ENCODE assay signal across 8 cellular contexts in the genomic region with DNA sequence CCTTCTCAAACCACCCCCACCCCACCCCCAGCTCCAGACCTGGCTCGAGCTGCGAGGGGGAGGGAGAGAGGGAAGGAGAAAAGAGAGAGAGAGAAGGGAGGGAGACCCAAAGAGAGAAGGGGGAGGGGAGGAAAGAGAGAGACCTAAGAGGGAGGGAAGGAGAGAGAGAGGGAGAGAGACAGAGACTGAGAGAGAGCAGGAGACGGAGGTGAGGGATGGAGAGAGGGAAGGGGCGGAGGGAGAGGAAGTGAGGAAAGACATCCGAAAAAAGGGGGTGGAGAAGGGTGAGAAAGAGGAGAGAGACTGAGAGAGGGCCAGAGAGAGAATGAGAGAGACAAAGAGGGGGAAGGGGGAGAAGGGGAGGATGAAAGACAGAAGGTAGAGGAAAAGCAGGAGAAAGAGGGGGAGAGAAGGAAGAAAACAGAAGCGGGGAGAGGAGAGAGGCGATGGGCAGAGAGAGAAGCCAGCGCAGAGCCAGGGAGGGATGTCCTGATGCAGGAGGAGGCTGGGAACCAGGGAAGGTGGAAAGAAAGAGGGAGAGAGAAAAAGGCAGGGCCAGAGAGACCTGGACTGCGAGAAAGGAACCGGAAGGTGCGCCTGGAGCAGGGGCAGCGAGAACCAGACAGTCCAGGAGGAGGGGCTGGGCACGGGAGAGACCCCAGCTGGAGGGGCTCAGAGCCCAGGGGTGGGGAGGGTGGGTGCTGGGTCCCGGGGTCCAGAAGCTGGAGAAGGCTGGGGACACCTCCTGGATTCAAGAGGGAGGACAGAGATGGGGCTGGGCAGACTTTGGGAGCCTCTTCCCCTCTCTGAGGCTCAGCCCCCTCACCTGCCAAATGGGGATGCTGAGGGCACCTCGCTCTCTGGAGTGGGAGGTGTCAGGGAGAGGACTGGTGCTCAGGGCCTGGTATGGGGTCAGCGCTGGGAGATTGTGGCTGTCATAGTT. TPM values are rescaled to one million over a fixed set of nuclear protein-coding genes. Genes with fewer than 3 reads are reported as not detected.
A peak's percentile ranks its signal among the peaks of the same experiment; 100 is the strongest.
DNase-seq lines count a peak whose midpoint lies in the region; ATAC-seq, FAIRE-seq and TF ChIP-seq lines count a peak whose summit lies in the region.

No MANE protein-coding gene starts in this region.

- TF ChIP-seq EP300 in A549 (IDR thresholded peaks at IDR 0.05) = no peak; a peak in 1 of 5 replicates

- H3K4me3 ChIP-seq in A549 = peak overlapping the region; percentile 77
- peak overlapping the region; percentile 51 for H3K4me3 ChIP-seq in HAP-1

- no peak for TF ChIP-seq RAD21 in A549 (conservative IDR thresholded peaks at IDR 0.05 in 1 of 2, IDR thresholded peaks at IDR 0.05 in 1 of 2)

- POLR2A ChIA-PET in A549 (lab: Yijun Ruan, JAX) = interaction anchor here (3.7 kb wide), 1 partner anchor 12 kb away, joined by 29 read pairs; no protein-coding TSS in a partner anchor

- no peak for TF ChIP-seq POLR2A in A549 (IDR thresholded peaks at IDR 0.05; ENCODE audit: low read length)

- CTCF ChIA-PET in A549 (lab: Yijun Ruan, JAX) = interaction anchor here (0.6 to 2.9 kb wide), 2 partner anchors 13 to 293 kb away, joined by 3 to 10 read pairs; no protein-coding TSS in a partner anchor

- H3K27ac ChIP-seq in A549 (peak overlapping the region; percentile 95 to 100), angular gyrus (ENCODE audit: low read depth, low read length) (peak overlapping the region; percentile 96), temporal lobe (ENCODE audit: low read depth, low read length) (peak overlapping the region; percentile 80)

- no peaks in the 10 kb centered on the region for H3K27me3 ChIP-seq in HAP-1 (ENCODE audit: low read depth)

- peak in 1 of 2 experiments; percentile 3; a peak in 3 of 6 replicates for ATAC-seq in A549
- no peak for ATAC-seq in HG02938 (IDR thresholded peaks at IDR 0.05; ENCODE audit: unreplicated experiment)
- no peak for ATAC-seq in activated CD4-positive, CD25-positive, alpha-beta regulatory T cell treated with anti-CD3 and anti-CD28 coated beads, Interleukin-2, amount 50 U/mL, for 24 hours

- peak in 1 of 2 experiments; percentile 81 for DNase-seq in A549 (ENCODE audit: low read depth in 1 of 2, low spot score in 1 of 2)
- DNase-seq in HAP-1 (ENCODE audit: low spot score in 2 of 2) = peak in 1 of 2 experiments; percentile 32
- DNase-seq in kidney tubule cell (ENCODE audit: low spot score) = peak; percentile 58
- DNase-seq in stimulated activated CD8-positive, alpha-beta memory T cell treated with anti-CD3 and anti-CD28 coated beads, Interleukin-4, amount 100 ng/mL, for 48 hours = no peak

- H3K4me1 ChIP-seq in A549 = peaks cover 47% of the 10 kb centered on the region
- H3K4me1 ChIP-seq in HAP-1 = peaks cover 10% of the 10 kb centered on the region

- in situ Hi-C loops in HAP-1 (cut with MboI; ENCODE audit: low sequenced_read_pairs) = no loop called here

- TF ChIP-seq CTCF in A549 (IDR thresholded peaks at IDR 0.05) = no peak

- no peak for FAIRE-seq in A549 (lab: Jason Lieb, UNC)

- H3K4me2 ChIP-seq in A549 = peak overlapping the region; percentile 99

- H3K36me3 ChIP-seq in HAP-1 (replicated peaks) = peaks cover 7% of the 10 kb centered on the region

- 35% methylated on average over 15 of the region's 16 CpGs for WGBS in A549 (ENCODE audit: missing lambda C conversion rate)

- H3K9me3 ChIP-seq in A549 (no peaks in the 10 kb centered on the region), HAP-1 (no peaks in the 10 kb centered on the region)

TF ChIP-seq in A549, 52 proteins besides CTCF, POLR2A, EP300 and RAD21:
- TF ChIP-seq SMC3 (IDR thresholded peaks at IDR 0.05) (0 out of 3 replicates have a peak, but pooled peaks have one; percentile 3), JUN (IDR thresholded peaks at IDR 0.05) (no peak; a peak in 2 of 5 replicates)

RNA-seq across cellular contexts. Expression of gene SPACA6, which starts 1.7 kb away (rescaled TPM):
- polyA plus RNA-seq in A549 (2011; rRNA removed) (9.5 and 12.0 TPM in 2 replicates), A549 (2017; fragmentation: RNase III; extraction: RNeasy Plus Mini Kit Qiagen cat#74134 plus additional on column Dnase treatment) (26.5 to 45.9 TPM (median 36.4 TPM) in 3 replicates)
- polyA plus RNA-seq in A549 (2012; cell fraction: cytosol; rRNA removed) = 22.2 and 26.1 TPM in 2 replicates
- polyA plus RNA-seq in A549 (2012; cell fraction: nucleus; rRNA removed) = 73.5 and 87.0 TPM in 2 replicates
- polyA minus RNA-seq in A549 (2011; rRNA and poly(A)+ RNA removed) = 8.7 and 10.0 TPM in 2 replicates
- total RNA-seq in temporal lobe = 2.7 TPM

RNA-seq across cellular contexts. Expression of gene HAS1, which starts 32.4 kb away (rescaled TPM):
- polyA plus RNA-seq in A549 (2011; rRNA removed) (not detected in 2 replicates), A549 (2017; fragmentation: RNase III; extraction: RNeasy Plus Mini Kit Qiagen cat#74134 plus additional on column Dnase treatment) (not detected in 3 replicates)
- not detected in 2 replicates for polyA plus RNA-seq in A549 (2012; cell fraction: cytosol; rRNA removed)
- polyA plus RNA-seq in A549 (2012; cell fraction: nucleus; rRNA removed) = not detected in 2 replicates
- polyA minus RNA-seq in A549 (2011; rRNA and poly(A)+ RNA removed) = not detected in 2 replicates
- 2.7 TPM for total RNA-seq in temporal lobe

RNA-seq across cellular contexts. Expression of gene SIGLEC14, which starts 44.8 kb away (rescaled TPM):
- polyA plus RNA-seq in A549 (2011; rRNA removed) (0.03 TPM in 1 of 2 replicates, not detected in the other), A549 (2017; fragmentation: RNase III; extraction: RNeasy Plus Mini Kit Qiagen cat#74134 plus additional on column Dnase treatment) (not detected in 3 replicates)
- 0.04 TPM in 1 of 2 replicates, not detected in the other for polyA plus RNA-seq in A549 (2012; cell fraction: cytosol; rRNA removed)
- polyA plus RNA-seq in A549 (2012; cell fraction: nucleus; rRNA removed) = 0.04 TPM in 2 replicates
- not detected in 2 replicates for polyA minus RNA-seq in A549 (2011; rRNA and poly(A)+ RNA removed)
- total RNA-seq in temporal lobe = under 0.01 TPM
